ENCODE assay signal across 12 cellular contexts in genomic region chr14:102215522-102216250, GRCh38.
DNase-seq lines count a peak whose midpoint lies in the region; ATAC-seq and TF ChIP-seq lines count a peak whose summit lies in the region.
"Had no signal": no experiment of that assay in that cellular context is flagged by ENCODE, and none has a peak within 500 bp of the region (broad histone marks: within the 10 kb centered on the region; RNA-seq: fewer than 3 reads in every experiment).

No MANE protein-coding gene starts in this region.

- no peak for TF ChIP-seq CTCF in LNCaP clone FGC (IDR thresholded peaks at IDR 0.05; ENCODE audit: control insufficient read depth, extremely low read depth, insufficient read depth)
- no peak for TF ChIP-seq CTCF in CD8-positive, alpha-beta T cell (IDR thresholded peaks at IDR 0.05)
- TF ChIP-seq CTCF in coronary artery (IDR thresholded peaks at IDR 0.05) = no peak

- H3K27ac ChIP-seq in right cardiac atrium (ENCODE audit: low read length) (peak overlapping the region; percentile 67), subcutaneous abdominal adipose tissue (ENCODE audit: low read depth, low read length) (peak overlapping the region; percentile 49), coronary artery (no peak overlapping the region)
- no peak overlapping the region for H3K27ac ChIP-seq in CD8-positive, alpha-beta T cell (ENCODE audit: low read depth, low read length)
- H3K27ac ChIP-seq: spleen had no signal

- CTCF ChIA-PET in CD8-positive, alpha-beta T cell (lab: Charles Lee) = interaction anchor here (0.6 to 1.0 kb wide), 2 partner anchors 21 to 57 kb away, joined by 3 read pairs; no protein-coding TSS in a partner anchor

- DNase-seq in LNCaP clone FGC (ENCODE audit: low read depth) = peak; percentile 50
- DNase-seq in adipocyte (ENCODE audit: low read depth) = no peak
- DNase-seq in right cardiac atrium = peak; percentile 42 to 83 (median 81)
- no peak for DNase-seq in CD8-positive, alpha-beta T cell
- no peak for DNase-seq in effector CD8-positive, alpha-beta T cell (lab: John Stamatoyannopoulos, UW)
- DNase-seq in coronary artery (ENCODE audit: low spot score) = no peak
- DNase-seq: Kasumi-1; spleen; stimulated activated CD8-positive, alpha-beta memory T cell treated with anti-CD3 and anti-CD28 coated beads, Interleukin-4, amount 100 ng/mL, for 48 hours had no signal

- no peaks in the 10 kb centered on the region for H3K4me1 Mint-ChIP-seq in CD8-positive, alpha-beta T cell (ENCODE audit: low read depth)

- intact Hi-C loops in right cardiac atrium (cut with DNase I) = no loop called here
- intact Hi-C loops in CD8-positive, alpha-beta T cell (cut with DNase I, micrococcal nuclease) = no loop called here

- POLR2A ChIA-PET in CD8-positive, alpha-beta T cell (lab: Charles Lee) = no interaction called here

- H3K9ac ChIP-seq in adipocyte (ENCODE audit: low read length) = peak overlapping the region; percentile 70
- H3K9ac ChIP-seq in subcutaneous abdominal adipose tissue (ENCODE audit: low read length in 5 of 5) = peak overlapping the region in 3 of 5 donors; percentile 14 to 38 (median 35)

- no peaks in the 10 kb centered on the region for H3K27me3 Mint-ChIP-seq in CD8-positive, alpha-beta T cell (ENCODE audit: low read depth)

- no peak overlapping the region for H3K4me3 Mint-ChIP-seq in CD8-positive, alpha-beta T cell
- H3K4me3 Mint-ChIP-seq: T-helper 1 cell treated with Interleukin-12 subunit alpha and Interleukin-12 subunit beta and Interleukin-4 antibody, amounts not matched to agents 30 μg/mL and 1 μg/mL, for 36 hours had no signal

- peaks cover 42% of the 10 kb centered on the region for H3K36me3 Mint-ChIP-seq in CD8-positive, alpha-beta T cell

- no peaks in the 10 kb centered on the region for H3K9me3 Mint-ChIP-seq in CD8-positive, alpha-beta T cell
- H3K9me3 Mint-ChIP-seq: T-helper 1 cell treated with Interleukin-12 subunit alpha and Interleukin-12 subunit beta and Interleukin-4 antibody, amounts not matched to agents 30 μg/mL and 1 μg/mL, for 36 hours had no signal

- no peaks in the 10 kb centered on the region for H3K27me3 ChIP-seq in adipocyte (replicated peaks; ENCODE audit: control insufficient read depth, insufficient read depth, low read length)
- no peaks in the 10 kb centered on the region for H3K27me3 ChIP-seq in right cardiac atrium (ENCODE audit: control insufficient read depth, insufficient read depth)
- H3K27me3 ChIP-seq in subcutaneous abdominal adipose tissue (ENCODE audit: control insufficient read depth in 5 of 5, insufficient read depth in 4 of 5, low read length in 5 of 5) = no peaks in the 10 kb centered on the region
- no peaks in the 10 kb centered on the region for H3K27me3 ChIP-seq in CD8-positive, alpha-beta T cell (ENCODE audit: insufficient read depth, low read length)
- H3K27me3 ChIP-seq: spleen had no signal

- H3K9me3 ChIP-seq in adipocyte (ENCODE audit: control insufficient read depth, low read length) (no peaks in the 10 kb centered on the region), right cardiac atrium (ENCODE audit: control insufficient read depth, low read length) (no peaks in the 10 kb centered on the region), subcutaneous abdominal adipose tissue (ENCODE audit: control insufficient read depth in 5 of 5, low read length in 5 of 5) (no peaks in the 10 kb centered on the region)
- H3K9me3 ChIP-seq in CD8-positive, alpha-beta T cell (ENCODE audit: low read length) = no peaks in the 10 kb centered on the region
- H3K9me3 ChIP-seq: spleen had no signal

- peaks cover 30% of the 10 kb centered on the region for H3K4me1 ChIP-seq in adipocyte (ENCODE audit: control insufficient read depth, insufficient read depth, low read length)
- peaks cover 3% of the 10 kb centered on the region for H3K4me1 ChIP-seq in right cardiac atrium (ENCODE audit: control insufficient read depth, insufficient read depth, low read length)
- peaks cover 7 to 34% (median 29%) of the 10 kb centered on the region in 5 donors for H3K4me1 ChIP-seq in subcutaneous abdominal adipose tissue (ENCODE audit: control insufficient read depth in 5 of 5, insufficient read depth in 5 of 5, low read length in 5 of 5)
- H3K4me1 ChIP-seq in CD8-positive, alpha-beta T cell (ENCODE audit: insufficient read depth, low read length) = no peaks in the 10 kb centered on the region

- H3K36me3 ChIP-seq in adipocyte (ENCODE audit: control insufficient read depth, insufficient read depth, low read length, severe bottlenecking) (peaks cover 5% of the 10 kb centered on the region), subcutaneous abdominal adipose tissue (ENCODE audit: control insufficient read depth in 5 of 5, insufficient read depth in 5 of 5, low read length in 5 of 5) (peaks cover 0 to 49% (median 19%) of the 10 kb centered on the region in 5 donors)
- peaks cover 14% of the 10 kb centered on the region for H3K36me3 ChIP-seq in CD8-positive, alpha-beta T cell (ENCODE audit: insufficient read depth, low read length)

- ATAC-seq in right cardiac atrium (peak; percentile 70 to 80), GM18502 (IDR thresholded peaks at IDR 0.05; ENCODE audit: poor library complexity, unreplicated experiment) (no peak)
- no peak for ATAC-seq in CD8-positive, alpha-beta T cell

- peak overlapping the region; percentile 22 for H3K4me3 ChIP-seq in LNCaP clone FGC (ENCODE audit: low read depth, low read length)
- H3K4me3 ChIP-seq in adipocyte (ENCODE audit: low read length) = peak overlapping the region; percentile 15
- H3K4me3 ChIP-seq in right cardiac atrium (ENCODE audit: low read length) = no peak overlapping the region
- no peak overlapping the region for H3K4me3 ChIP-seq in subcutaneous abdominal adipose tissue (ENCODE audit: low read depth in 1 of 5, low read length in 5 of 5)
- H3K4me3 ChIP-seq in CD8-positive, alpha-beta T cell (ENCODE audit: low read depth, low read length) = no peak overlapping the region
- H3K4me3 ChIP-seq in coronary artery = no peak overlapping the region
- H3K4me3 ChIP-seq: spleen had no signal

- 55% methylated on average over 23 of the region's 23 CpGs for WGBS in right cardiac atrium

- no peak overlapping the region for H3K27ac Mint-ChIP-seq in CD8-positive, alpha-beta T cell
- H3K27ac Mint-ChIP-seq: T-helper 1 cell treated with Interleukin-12 subunit alpha and Interleukin-12 subunit beta and Interleukin-4 antibody, amounts not matched to agents 30 μg/mL and 1 μg/mL, for 36 hours had no signal

Comparison
In these comparisons a context has a peak if more than half of its experiments do, and no peak if none do; other contexts are left out.
1. DNase-seq: peak in LNCaP clone FGC (single experiment) and right cardiac atrium (3 of 3); none in adipocyte (single experiment), CD8-positive, alpha-beta T cell (0 of 7), effector CD8-positive, alpha-beta T cell (single experiment) and coronary artery (single experiment).
2. H3K4me3 ChIP-seq: peak in LNCaP clone FGC (single experiment) and adipocyte (single experiment); none in right cardiac atrium (single experiment), subcutaneous abdominal adipose tissue (0 of 5), CD8-positive, alpha-beta T cell (single experiment) and coronary artery (single experiment).
3. ATAC-seq: peak in right cardiac atrium (2 of 2); none in CD8-positive, alpha-beta T cell (single experiment) and GM18502 (single experiment).
4. H3K27ac ChIP-seq: peak in right cardiac atrium (single experiment) and subcutaneous abdominal adipose tissue (single experiment); none in CD8-positive, alpha-beta T cell (single experiment) and coronary artery (0 of 2).